In genomic region chr13:26985285-26985878, GRCh38 we compare ENCODE assay signal across 8 cellular contexts.
DNase-seq lines count a peak whose midpoint lies in the region; ATAC-seq and TF ChIP-seq lines count a peak whose summit lies in the region.

No MANE protein-coding gene starts in this region.

- H3K36me3 Mint-ChIP-seq in endothelial cell (ENCODE audit: low read depth, unreplicated experiment), result no peaks in the 10 kb centered on the region

- no peak overlapping the region for H3K4me3 Mint-ChIP-seq in endothelial cell (ENCODE audit: unreplicated experiment)

- H3K4me1 Mint-ChIP-seq in endothelial cell (ENCODE audit: unreplicated experiment), result peaks cover 2% of the 10 kb centered on the region

- H3K27ac Mint-ChIP-seq in endothelial cell (ENCODE audit: unreplicated experiment), result no peak overlapping the region

- ATAC-seq in GM18861 (IDR thresholded peaks at IDR 0.05; ENCODE audit: unreplicated experiment), result peak; percentile 61

- DNase-seq in ACHN (peak; percentile 67), HL-60 (ENCODE audit: low read depth in 1 of 2, low spot score in 1 of 2) (peak; percentile 47 to 84), NOMO-1 (lab: John Stamatoyannopoulos, UW; ENCODE audit: unreplicated experiment in 2 of 2) (peak; percentile 83 to 86), endothelial cell (ENCODE audit: low spot score) (peak; percentile 70), mucosa of gallbladder (ENCODE audit: low spot score) (peak; percentile 80)
- peak; percentile 84 for DNase-seq in activated CD8-positive, alpha-beta memory T cell treated with anti-CD3 and anti-CD28 coated beads for 24 hours
- peak; percentile 31 to 49 for DNase-seq in stimulated activated CD8-positive, alpha-beta memory T cell treated with anti-CD3 and anti-CD28 coated beads, Interleukin-7, amount 100 ng/mL, for 1 hour (ENCODE audit: low read depth in 2 of 2)

- TF ChIP-seq CTCF in HL-60 (IDR thresholded peaks at IDR 0.05; ENCODE audit: insufficient read depth, low read length), result peak; percentile 66
- peak; percentile 70 for TF ChIP-seq CTCF in endothelial cell (IDR thresholded peaks at IDR 0.05; ENCODE audit: unreplicated experiment)

- H3K9me3 Mint-ChIP-seq in endothelial cell (ENCODE audit: unreplicated experiment), result no peaks in the 10 kb centered on the region

- no peaks in the 10 kb centered on the region for H3K27me3 ChIP-seq in HL-60 (ENCODE audit: insufficient read depth, poor library complexity, severe bottlenecking)

- in situ Hi-C loops in ACHN (cut with HindIII; ENCODE audit: low pct_ligation_motif_present, low pct_unique_long_range_greater_than_20kb, low sequenced_read_pairs), result no loop called here

- no peak overlapping the region for H3K4me3 ChIP-seq in HL-60 (replicated peaks; ENCODE audit: insufficient read depth, low read length)

- H3K27me3 Mint-ChIP-seq in endothelial cell (ENCODE audit: unreplicated experiment), result peaks cover 4% of the 10 kb centered on the region

- no peak overlapping the region for H3K27ac ChIP-seq in HL-60 (replicated peaks)
